3 cellular contexts compared by ENCODE assay signal in the genomic region with DNA sequence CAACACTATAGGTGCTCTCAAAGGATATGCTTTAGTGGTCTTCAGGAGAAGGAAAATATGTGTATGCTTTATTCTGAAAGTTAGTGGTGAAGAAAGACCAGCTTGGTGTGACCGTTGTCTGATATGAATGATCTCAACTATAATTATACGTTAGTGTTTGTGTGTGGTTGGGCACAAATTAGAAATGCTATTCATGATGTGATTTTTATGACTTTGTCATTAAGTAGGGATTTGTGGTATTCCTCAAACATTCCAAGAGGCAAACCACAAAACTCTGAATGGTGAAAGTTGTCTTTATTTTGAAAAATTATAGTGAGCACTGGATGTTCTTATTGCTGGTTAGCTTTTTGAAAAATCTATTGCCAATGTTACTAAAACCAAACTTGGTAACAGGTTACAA.
A peak's percentile ranks its signal among the peaks of the same experiment; 100 is the strongest.
TF ChIP-seq lines count a peak whose summit lies in the region.

No MANE protein-coding gene starts in this region.

TF ChIP-seq in IMR-90, 13 proteins besides CTCF, POLR2A, EP300 and RAD21:
- TF ChIP-seq MXI1 (IDR thresholded peaks at IDR 0.05; ENCODE audit: borderline replicate concordance, low read depth, low read length) (no peak), FOS (IDR thresholded peaks at IDR 0.05; ENCODE audit: low read depth, low read length) (no peak), BHLHE40 (IDR thresholded peaks at IDR 0.05; ENCODE audit: low read depth, low read length) (peak; percentile 18; the same call in 1 of the 2 replicates), RCOR1 (IDR thresholded peaks at IDR 0.05; ENCODE audit: insufficient replicate concordance, low read length) (no peak)

TF ChIP-seq in GM12878, 131 proteins besides CTCF, POLR2A, EP300 and RAD21:
- peak; percentile 54; the same call in 1 of the 2 replicates for TF ChIP-seq NFIC (IDR thresholded peaks at IDR 0.05; ENCODE audit: low read depth, low read length)
- TF ChIP-seq, protein P1, sequence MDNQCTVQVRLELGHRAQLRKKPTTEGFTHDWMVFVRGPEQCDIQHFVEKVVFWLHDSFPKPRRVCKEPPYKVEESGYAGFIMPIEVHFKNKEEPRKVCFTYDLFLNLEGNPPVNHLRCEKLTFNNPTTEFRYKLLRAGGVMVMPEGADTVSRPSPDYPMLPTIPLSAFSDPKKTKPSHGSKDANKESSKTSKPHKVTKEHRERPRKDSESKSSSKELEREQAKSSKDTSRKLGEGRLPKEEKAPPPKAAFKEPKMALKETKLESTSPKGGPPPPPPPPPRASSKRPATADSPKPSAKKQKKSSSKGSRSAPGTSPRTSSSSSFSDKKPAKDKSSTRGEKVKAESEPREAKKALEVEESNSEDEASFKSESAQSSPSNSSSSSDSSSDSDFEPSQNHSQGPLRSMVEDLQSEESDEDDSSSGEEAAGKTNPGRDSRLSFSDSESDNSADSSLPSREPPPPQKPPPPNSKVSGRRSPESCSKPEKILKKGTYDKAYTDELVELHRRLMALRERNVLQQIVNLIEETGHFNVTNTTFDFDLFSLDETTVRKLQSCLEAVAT (IDR thresholded peaks at IDR 0.05), result no peak
- TF ChIP-seq RUNX3 (IDR thresholded peaks at IDR 0.05; ENCODE audit: low read length), result peak; percentile 52; the same call in 1 of the 2 replicates

TF ChIP-seq in HEK293T, 16 proteins besides CTCF, POLR2A, EP300 and RAD21:
- TF ChIP-seq SUZ12 (IDR thresholded peaks at IDR 0.05) (no peak), CTBP1 (IDR thresholded peaks at IDR 0.05; ENCODE audit: borderline replicate concordance) (no peak), LEF1 (IDR thresholded peaks at IDR 0.05; ENCODE audit: borderline replicate concordance) (no peak)
